In genomic region chr13:106362637-106363036, GRCh38 we compare ENCODE assay signal across 26 cellular contexts.
DNase-seq lines count a peak whose midpoint lies in the region; ATAC-seq and TF ChIP-seq lines count a peak whose summit lies in the region.
"Had no signal": no experiment of that assay in that cellular context is flagged by ENCODE, and none has a peak within 500 bp of the region (broad histone marks: within the 10 kb centered on the region; RNA-seq: fewer than 3 reads in every experiment).

No MANE protein-coding gene starts in this region.

- no peak overlapping the region for H3K9ac ChIP-seq in neural cell (ENCODE audit: low read length)
- H3K9ac ChIP-seq: KMS-11 had no signal

- no peaks in the 10 kb centered on the region for H3K36me3 ChIP-seq in neural cell (ENCODE audit: insufficient read depth, low read length)
- H3K36me3 ChIP-seq: Peyer's patch had no signal

- H3K9me2 ChIP-seq in neural cell (ENCODE audit: insufficient read depth, low read length), result no peaks in the 10 kb centered on the region

- H4K20me1 ChIP-seq in neural cell (ENCODE audit: insufficient read depth), result no peaks in the 10 kb centered on the region

- H3F3A ChIP-seq in neural cell (ENCODE audit: insufficient read depth, low read length, poor library complexity, severe bottlenecking), result no peaks in the 10 kb centered on the region

- no peak overlapping the region for H3K4me2 ChIP-seq in neural cell (ENCODE audit: low read length)
- H3K4me2 ChIP-seq: GM23338, KMS-11 had no signal

- no peak for TF ChIP-seq RAD21 in neural cell (conservative IDR thresholded peaks at IDR 0.05)

- H3K79me2 ChIP-seq in neural cell (replicated peaks; ENCODE audit: insufficient read depth, low read length), result no peaks in the 10 kb centered on the region

- no peaks in the 10 kb centered on the region for H3K27me3 ChIP-seq in neural cell (ENCODE audit: insufficient read depth, low read depth, low read length)
- H3K27me3 ChIP-seq: Peyer's patch had no signal

- ATAC-seq in HG03432 (IDR thresholded peaks at IDR 0.05; ENCODE audit: unreplicated experiment), result peak; percentile 35
- ATAC-seq: CD8-positive, alpha-beta T cell; GM23338 had no signal

- H3K27ac ChIP-seq in neural cell (ENCODE audit: low read length), result peak overlapping the region; percentile 17
- H3K27ac ChIP-seq: C4-2B, KMS-11, Peyer's patch had no signal

- TF ChIP-seq CTCF in epithelial cell of esophagus (IDR thresholded peaks at IDR 0.05; ENCODE audit: insufficient read depth, low read depth, low read length, missing control alignments), result no peak
- TF ChIP-seq CTCF in neural cell (IDR thresholded peaks at IDR 0.05; ENCODE audit: poor library complexity, severe bottlenecking), result no peak

- DNase-seq in NCI-H526 treated with DMSO at 0.1 percent for 48 hours (lab: John Stamatoyannopoulos, UW), result peak; percentile 97
- DNase-seq in epithelial cell of esophagus (ENCODE audit: low read depth), result peak; percentile 72
- no peak for DNase-seq in NOMO-1 (lab: John Stamatoyannopoulos, UW; ENCODE audit: unreplicated experiment in 2 of 2)
- DNase-seq in NCI-H2107 treated with DMSO at 0.1 percent for 48 hours (lab: John Stamatoyannopoulos, UW; ENCODE audit: unreplicated experiment), result no peak
- no peak for DNase-seq in central memory CD4-positive, alpha-beta T cell
- DNase-seq: Caco-2; CD8-positive, alpha-beta T cell; DMS79; EL; GDM1; HCEC 1CT; NCI-H1048; NCI-H1417 treated with DMSO at 0.1 percent for 48 hours; NCI-H187; NCI-H2081 treated with DMSO at 0.1 percent for 48 hours; NCI-H2171 treated with DMSO at 0.1 percent for 48 hours; NCI-H345; NCI-H510A treated with DMSO at 0.1 percent for 48 hours; NCI-H774; OCI-M1; Peyer's patch had no signal

- no peak overlapping the region for H2AFZ ChIP-seq in neural cell (ENCODE audit: low read depth, low read length)
- H2AFZ ChIP-seq: GM23338 had no signal

- TF ChIP-seq EP300 in neural cell (conservative IDR thresholded peaks at IDR 0.05; ENCODE audit: poor library complexity, severe bottlenecking), result peak; percentile 23

- H3K4me3 ChIP-seq in epithelial cell of esophagus (ENCODE audit: low read length) (no peak overlapping the region), neural cell (ENCODE audit: low read length) (no peak overlapping the region)
- H3K4me3 ChIP-seq: GM23338, Peyer's patch had no signal

- H3K9me3 ChIP-seq in neural cell (ENCODE audit: low read length), result no peaks in the 10 kb centered on the region

TF ChIP-seq in neural cell, 6 proteins besides CTCF, POLR2A, EP300 and RAD21:
- TF ChIP-seq REST (IDR thresholded peaks at IDR 0.05; ENCODE audit: borderline replicate concordance) (no peak), MXI1 (conservative IDR thresholded peaks at IDR 0.05; ENCODE audit: poor library complexity, severe bottlenecking) (no peak), SMC3 (conservative IDR thresholded peaks at IDR 0.05; ENCODE audit: poor library complexity) (no peak), EZH2 (IDR thresholded peaks at IDR 0.05; ENCODE audit: borderline replicate concordance, insufficient read depth, low read length, poor library complexity, severe bottlenecking) (no peak), TAF1 (IDR thresholded peaks at IDR 0.05; ENCODE audit: low read depth) (no peak), POLR2AphosphoS5 (IDR thresholded peaks at IDR 0.05) (no peak)
TF ChIP-seq in neural cell: peak in this region for 0.

Comparison
In these comparisons a context has a peak if more than half of its experiments do, and no peak if none do; other contexts are left out.
1. DNase-seq: peak in NCI-H526 treated with DMSO at 0.1 percent for 48 hours (single experiment) and epithelial cell of esophagus (single experiment); none in NOMO-1 (0 of 2), NCI-H2107 treated with DMSO at 0.1 percent for 48 hours (single experiment) and central memory CD4-positive, alpha-beta T cell (single experiment).